In genomic region chr11:102341844-102342318, GRCh38 we compare ENCODE assay signal across 1 cellular context.
TF ChIP-seq lines count a peak whose summit lies in the region.

No MANE protein-coding gene starts in this region.

TF ChIP-seq in endothelial cell of umbilical vein, 7 proteins besides CTCF, POLR2A, EP300 and RAD21:
- TF ChIP-seq MAX (IDR thresholded peaks at IDR 0.05; ENCODE audit: insufficient read depth, insufficient read length) = no peak
- no peak for TF ChIP-seq POLR2AphosphoS5 (IDR thresholded peaks at IDR 0.05; ENCODE audit: insufficient read depth, low read depth, low read length)
- TF ChIP-seq EZH2 (IDR thresholded peaks at IDR 0.05; ENCODE audit: borderline replicate concordance, low read depth, low read length, severe bottlenecking) = no peak
